In the genomic region with DNA sequence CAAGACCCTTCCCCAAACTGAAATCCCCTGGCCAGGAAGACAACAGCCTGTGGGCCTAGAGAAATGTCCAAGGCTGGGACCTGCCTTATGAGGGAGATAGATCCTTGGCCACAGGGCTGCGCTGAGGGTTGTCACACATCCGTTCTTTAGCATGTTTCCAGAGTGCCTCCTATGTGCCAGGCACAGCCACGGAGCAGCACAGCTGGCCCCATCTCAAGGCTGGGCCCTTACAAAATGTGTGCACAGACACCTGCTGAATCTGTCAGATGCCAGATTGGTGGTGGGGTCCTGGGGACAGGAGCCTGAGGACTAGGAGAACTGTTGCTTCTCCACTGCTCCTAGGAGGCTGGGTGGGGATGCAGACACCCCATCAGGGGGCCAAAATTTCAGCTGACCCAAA, we compare ENCODE assay signal across 20 cellular contexts. TPM values are rescaled to one million over a fixed set of nuclear protein-coding genes. Genes with fewer than 3 reads are reported as not detected.
A peak's percentile ranks its signal among the peaks of the same experiment; 100 is the strongest.
DNase-seq lines count a peak whose midpoint lies in the region; ATAC-seq, FAIRE-seq and TF ChIP-seq lines count a peak whose summit lies in the region.
"Had no signal": no experiment of that assay in that cellular context is flagged by ENCODE, and none has a peak within 500 bp of the region (broad histone marks: within the 10 kb centered on the region; RNA-seq: fewer than 3 reads in every experiment).

No MANE protein-coding gene starts in this region.

- no peaks in the 10 kb centered on the region for H3K79me2 ChIP-seq in HepG2 (ENCODE audit: insufficient read depth, low read length)

- no peak overlapping the region for H3K4me3 ChIP-seq in HepG2 (replicated peaks in 1 of 3; ENCODE audit: insufficient read depth in 1 of 3, low read depth in 2 of 3, low read length in 3 of 3)
- H3K4me3 ChIP-seq in sigmoid colon = no peak overlapping the region
- H3K4me3 ChIP-seq: GM23338 had no signal

- no peak for ATAC-seq in HepG2
- no peak for ATAC-seq in GM19351 (IDR thresholded peaks at IDR 0.05; ENCODE audit: unreplicated experiment)
- ATAC-seq: SK-N-SH treated with all-trans-retinoic acid at 6 μM for 48 hours had no signal

- DNase-seq in NCI-H1092 treated with DMSO at 0.1 percent for 48 hours (lab: John Stamatoyannopoulos, UW) (peak; percentile 50), NCI-H1092 (lab: John Stamatoyannopoulos, UW) (no peak), D341Med (ENCODE audit: low spot score) (peak; percentile 9), HepG2 (ENCODE audit: low spot score) (no peak), sigmoid colon (peak; percentile 19), Ammon's horn (ENCODE audit: low spot score) (no peak), NCI-H526 (lab: John Stamatoyannopoulos, UW) (no peak)
- DNase-seq: AML-193; CD4-positive, alpha-beta memory T cell; GF-D8; KBM-7; NCI-H1417 treated with DMSO at 0.1 percent for 48 hours; NCI-H1930; NCI-H2171; NCI-H446; SIG-M5 had no signal

- in situ Hi-C loops in HepG2 (cut with HindIII; ENCODE audit: extremely low pct_ligation_motif_present, low pct_unique_long_range_greater_than_20kb) = no loop called here

- H3K36me3 ChIP-seq in HepG2 (replicated peaks in 1 of 2; ENCODE audit: control insufficient read depth in 1 of 2, insufficient read depth in 2 of 2, low read length in 2 of 2) = no peaks in the 10 kb centered on the region
- no peaks in the 10 kb centered on the region for H3K36me3 ChIP-seq in sigmoid colon

- peaks cover 22% of the 10 kb centered on the region for H3K4me1 ChIP-seq in HepG2 (ENCODE audit: insufficient read depth, low read length)
- peaks cover 0 to 4% (median 0%) of the 10 kb centered on the region in 4 donors for H3K4me1 ChIP-seq in sigmoid colon

- H3K27ac ChIP-seq in HepG2 (ENCODE audit: extremely low read length, insufficient read depth, low read length) (no peak overlapping the region), sigmoid colon (no peak overlapping the region)
- H3K27ac ChIP-seq: 22Rv1 had no signal

- no peak for TF ChIP-seq RAD21 in HepG2 (CRISPR knock-in tag; IDR thresholded peaks at IDR 0.05)

- WGBS in HepG2 (ENCODE audit: low lambda C conversion rate) = 56% methylated on average over 3 of the region's 3 CpGs
- 39 to 75% methylated on average over 3 of the region's 3 CpGs for WGBS in sigmoid colon, 2 donors

- H2AFZ ChIP-seq in HepG2 (ENCODE audit: low read length) = no peak overlapping the region
- H2AFZ ChIP-seq: GM23338 had no signal

- no peaks in the 10 kb centered on the region for H4K20me1 ChIP-seq in HepG2 (ENCODE audit: insufficient read depth, low read length)

- H3K9ac ChIP-seq in HepG2 (ENCODE audit: insufficient read depth, low read depth, low read length) = no peak overlapping the region

- no peak for TF ChIP-seq POLR2A in HepG2 (IDR thresholded peaks at IDR 0.05; ENCODE audit: insufficient read depth in 1 of 2, low read depth in 2 of 2, low read length in 2 of 2)
- no peak for TF ChIP-seq POLR2A in sigmoid colon (IDR thresholded peaks at IDR 0.05)

- H3K4me2 ChIP-seq in HepG2 (ENCODE audit: low read depth, low read length) = peak overlapping the region; percentile 47; the same call in 1 of the 2 replicates

- peaks cover 3 to 46% of the 10 kb centered on the region in 2 experiments; a peak in 4 of 5 replicates for H3K27me3 ChIP-seq in HepG2 (ENCODE audit: control insufficient read depth in 1 of 2, insufficient read depth in 2 of 2, low read length in 2 of 2)
- no peaks in the 10 kb centered on the region for H3K27me3 ChIP-seq in sigmoid colon

- TF ChIP-seq CTCF in HepG2 (CRISPR knock-in tag; IDR thresholded peaks at IDR 0.05) (no peak), sigmoid colon (IDR thresholded peaks at IDR 0.05) (no peak)

- POLR2A ChIA-PET in HepG2 (lab: Yijun Ruan, JAX) = interaction anchor here (1.2 kb wide), 1 partner anchor 18 kb away, joined by 4 read pairs; no protein-coding TSS in a partner anchor

- no peak for FAIRE-seq in HepG2 (lab: Jason Lieb, UNC)

- CTCF ChIA-PET in HepG2 (lab: Yijun Ruan, JAX; ENCODE audit: low intra/inter-chr PET ratio, low total read pairs) = no interaction called here

- H3K9me3 ChIP-seq in HepG2 (ENCODE audit: low read length) (no peaks in the 10 kb centered on the region), sigmoid colon (no peaks in the 10 kb centered on the region)

- TF ChIP-seq EP300 in HepG2 (IDR thresholded peaks at IDR 0.05; ENCODE audit: low read depth in 2 of 2, low read length in 2 of 2) (no peak), HepG2 (CRISPR knock-in tag; IDR thresholded peaks at IDR 0.05; ENCODE audit: borderline replicate concordance) (no peak), sigmoid colon (IDR thresholded peaks at IDR 0.05) (no peak)

- intact Hi-C loops in HepG2 (cut with micrococcal nuclease; ENCODE audit: unreplicated experiment) (no loop called here), sigmoid colon (cut with DNase I) (no loop called here)

- no TSS peak for BruUV-seq in HepG2 (replicated peaks; lab: Mats Ljungman, UMichigan)

TF ChIP-seq in HepG2, 621 proteins besides CTCF, POLR2A, EP300 and RAD21:
- TF ChIP-seq PPARG (CRISPR knock-in tag; conservative IDR thresholded peaks at IDR 0.05) (no peak), NBN (conservative IDR thresholded peaks at IDR 0.05) (no peak), UBTF (CRISPR knock-in tag; IDR thresholded peaks at IDR 0.05) (no peak), ZNF768 (CRISPR knock-in tag; IDR thresholded peaks at IDR 0.05) (no peak), THAP11 (CRISPR knock-in tag; IDR thresholded peaks at IDR 0.05) (no peak)
TF ChIP-seq in HepG2: peak in this region for 0.

RNA-seq across cellular contexts. Expression of gene GRIK4, which starts 11.2 kb away (rescaled TPM):
- total RNA-seq in HepG2 (2016; rRNA removed; fragmentation: Illumina TruSeq; extraction: Trizol) = 0.04 TPM in 1 of 2 replicates, not detected in the other
- total RNA-seq in HepG2 (2016; cell fraction: cytosol; rRNA removed; fragmentation: Illumina TruSeq; extraction: Trizol; ENCODE audit: low read depth) = not detected in 2 replicates
- total RNA-seq in HepG2 (2016; cell fraction: insoluble cytoplasmic fraction; rRNA removed; fragmentation: Illumina TruSeq; extraction: Trizol) = not detected in 2 replicates
- total RNA-seq in HepG2 (2016; cell fraction: membrane; rRNA removed; fragmentation: Illumina TruSeq; extraction: Trizol) = 0.19 and 0.24 TPM in 2 replicates
- 0.12 TPM in 1 of 2 replicates, not detected in the other for total RNA-seq in HepG2 (2016; cell fraction: nucleus; rRNA removed; fragmentation: Illumina TruSeq; extraction: Trizol)
- polyA plus RNA-seq in HepG2 (2011; rRNA removed) = 0.01 and 0.07 TPM in 2 replicates
- polyA plus RNA-seq in HepG2 (2011; cell fraction: cytosol; rRNA removed) = 0.03 TPM in 1 of 2 replicates, not detected in the other
- polyA plus RNA-seq in HepG2 (2011; cell fraction: nucleus; rRNA removed) = 0.09 TPM in 1 of 2 replicates, not detected in the other
- 0.04 and 0.05 TPM in 2 replicates for polyA plus RNA-seq in HepG2 (2012)
- polyA plus RNA-seq in HepG2 (2016; cell fraction: cytosol; fragmentation: Illumina TruSeq; extraction: Trizol; ENCODE audit: low read depth) = 0.02 TPM in 1 of 2 replicates, not detected in the other
- not detected in 2 replicates for polyA plus RNA-seq in HepG2 (2016; cell fraction: insoluble cytoplasmic fraction; fragmentation: Illumina TruSeq; extraction: Trizol; ENCODE audit: low read depth)
- polyA plus RNA-seq in HepG2 (2016; cell fraction: membrane; fragmentation: Illumina TruSeq; extraction: Trizol; ENCODE audit: low read depth) = 0.10 TPM in 1 of 2 replicates, not detected in the other
- polyA plus RNA-seq in HepG2 (2016; cell fraction: nucleus; fragmentation: Illumina TruSeq; extraction: Trizol; ENCODE audit: insufficient read depth, low read depth) = not detected in 2 replicates
- 0.64 TPM in 1 of 2 replicates, not detected in the other for polyA minus RNA-seq in HepG2 (2011; rRNA and poly(A)+ RNA removed; ENCODE audit: low replicate concordance)
- not detected in 2 replicates for polyA minus RNA-seq in HepG2 (2011; cell fraction: cytosol; rRNA and poly(A)+ RNA removed)
- polyA minus RNA-seq in HepG2 (2011; cell fraction: nucleus; rRNA and poly(A)+ RNA removed) = not detected in 2 replicates
- under 1 TPM in 2 of 4 donors, not detected in 2; 0.27 to 0.36 TPM for total RNA-seq in sigmoid colon
- polyA plus RNA-seq in sigmoid colon = under 1 TPM in 1 of 3 donors, not detected in 2; 0.10 TPM
- total RNA-seq: CD4-positive, alpha-beta memory T cell had no signal

Comparison
In these comparisons a context has a peak if more than half of its experiments do, and no peak if none do; other contexts are left out.
1. DNase-seq: peak in NCI-H1092 treated with DMSO at 0.1 percent for 48 hours (single experiment), D341Med (single experiment) and sigmoid colon (single experiment); none in NCI-H1092 (single experiment), HepG2 (single experiment), Ammon's horn (single experiment) and NCI-H526 (0 of 2).